ENCODE assay signal across 20 cellular contexts in the genomic region with DNA sequence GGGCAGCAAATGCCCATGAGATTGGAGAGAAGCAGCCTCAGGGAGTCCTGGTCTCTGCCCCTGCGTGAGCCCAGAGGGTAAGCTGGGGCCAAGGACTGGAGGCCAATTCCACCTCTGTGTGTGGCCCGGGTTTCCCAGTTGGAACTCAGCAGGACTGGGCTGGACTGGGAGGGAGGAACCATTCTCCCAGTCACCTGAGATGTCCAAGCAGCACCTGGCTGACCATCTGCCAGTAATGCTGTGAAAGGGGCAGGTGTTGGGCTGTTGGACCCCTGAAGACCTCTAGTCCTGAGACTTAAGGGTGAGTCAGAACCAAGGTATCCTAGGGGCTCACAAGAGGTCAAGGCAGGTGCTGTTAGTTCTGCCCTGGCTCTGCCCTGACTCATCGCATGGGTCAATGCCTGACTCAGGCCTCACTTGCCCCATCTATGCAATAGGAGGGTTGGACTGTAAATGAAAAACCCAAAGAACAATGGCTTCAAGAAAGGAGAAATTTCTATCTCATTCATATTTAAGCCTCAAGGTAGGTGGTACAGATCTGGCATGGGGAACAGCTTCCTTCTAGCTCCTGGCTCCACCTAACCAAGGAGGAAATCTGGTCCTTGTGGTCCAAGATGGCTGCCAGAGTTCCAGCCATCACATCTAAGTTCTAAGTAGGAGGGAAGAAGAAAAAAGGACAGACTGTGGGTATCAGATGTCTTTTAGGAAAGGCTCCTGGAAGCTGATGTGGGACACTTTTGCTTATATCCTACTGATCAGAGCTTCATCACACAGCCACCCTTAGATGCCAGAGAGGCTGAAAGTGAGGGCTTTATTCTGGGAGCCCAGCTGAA.
A peak's percentile ranks its signal among the peaks of the same experiment; 100 is the strongest.
DNase-seq lines count a peak whose midpoint lies in the region; ATAC-seq, FAIRE-seq and TF ChIP-seq lines count a peak whose summit lies in the region.
"Had no signal": no experiment of that assay in that cellular context is flagged by ENCODE, and none has a peak within 500 bp of the region (broad histone marks: within the 10 kb centered on the region; RNA-seq: fewer than 3 reads in every experiment).

No MANE protein-coding gene starts in this region.

- TF ChIP-seq CTCF in K562 (IDR thresholded peaks at IDR 0.05 in 2 of 3, conservative IDR thresholded peaks at IDR 0.05 in 1 of 3; ENCODE audit: insufficient read depth in 2 of 3, low read depth in 1 of 3, low read length in 3 of 3) (no peak), heart right ventricle (IDR thresholded peaks at IDR 0.05) (no peak)

- H3K14ac ChIP-seq in trophoblast cell (ENCODE audit: low read length) = no peak overlapping the region

- H3K23ac ChIP-seq in trophoblast cell (ENCODE audit: low read length) = no peak overlapping the region

- H3K9ac ChIP-seq in K562 (ENCODE audit: insufficient read depth in 1 of 2, low read depth in 2 of 2, low read length in 2 of 2) = no peak overlapping the region
- H3K9ac ChIP-seq in trophoblast cell (ENCODE audit: low read length) = no peak overlapping the region

- in situ Hi-C loops in K562 (cut with MboI) = loop anchor here (25.0 kb wide), 1 partner anchor 1252 kb away; no protein-coding TSS in a partner anchor

- ATAC-seq in T-helper 17 cell = no peak
- no peak for ATAC-seq in K562
- no peak for ATAC-seq in heart right ventricle
- ATAC-seq: GM23338, HCT116 had no signal

- CTCF ChIA-PET in K562 (lab: Yijun Ruan, JAX; ENCODE audit: low intra/inter-chr PET ratio) = no interaction called here

- no peak overlapping the region for H2AK5ac ChIP-seq in trophoblast cell (ENCODE audit: low read length)

- no peak overlapping the region for H3K4ac ChIP-seq in trophoblast cell (ENCODE audit: low read depth, low read length)

- H3K4me2 ChIP-seq in K562 (ENCODE audit: insufficient read depth, low read length) (no peak overlapping the region), trophoblast cell (ENCODE audit: low read length) (no peak overlapping the region)
- H3K4me2 ChIP-seq: GM23338 had no signal

- FAIRE-seq in K562 (lab: Jason Lieb, UNC) = no peak
- FAIRE-seq: GM12891, GM18507 had no signal

- H3K18ac ChIP-seq in trophoblast cell (ENCODE audit: low read length) = no peak overlapping the region

- DNase-seq in T-helper 17 cell = no peak
- DNase-seq in K562 (ENCODE audit: extremely low read depth in 1 of 4, low spot score in 3 of 4) = no peak
- peak; percentile 72 to 90 for DNase-seq in trophoblast cell
- no peak for DNase-seq in pons (ENCODE audit: low spot score)
- no peak for DNase-seq in heart right ventricle
- DNase-seq in mucosa of gallbladder (ENCODE audit: low spot score) = no peak
- no peak for DNase-seq in NCI-H1930 (lab: John Stamatoyannopoulos, UW)
- DNase-seq: C1 segment of cervical spinal cord; Calu3; CD4-positive, alpha-beta memory T cell; COR-L47; DMS53; DMS79 treated with DMSO at 0.1 percent for 48 hours; GF-D8; H9; HFFc6 had no signal

- H3K27me3 Mint-ChIP-seq in T-helper 17 cell = peaks cover 13% of the 10 kb centered on the region

- no peaks in the 10 kb centered on the region for H3K79me1 ChIP-seq in trophoblast cell (ENCODE audit: low read length)

- H3K36me3 ChIP-seq in K562 (ENCODE audit: control insufficient read depth, insufficient read depth, low read length) (no peaks in the 10 kb centered on the region), trophoblast cell (ENCODE audit: control insufficient read depth in 1 of 2, insufficient read depth in 2 of 2, low read length in 2 of 2) (no peaks in the 10 kb centered on the region), heart right ventricle (no peaks in the 10 kb centered on the region)

- no peak overlapping the region for H4K91ac ChIP-seq in trophoblast cell (ENCODE audit: low read depth, low read length)

- no peaks in the 10 kb centered on the region for H3K9me3 ChIP-seq in T-helper 17 cell (ENCODE audit: control insufficient read depth, low read length, poor library complexity, severe bottlenecking)
- H3K9me3 ChIP-seq in K562 (replicated peaks; ENCODE audit: control insufficient read depth, insufficient read depth, low read depth, low read length) = no peaks in the 10 kb centered on the region
- peaks cover 2% of the 10 kb centered on the region for H3K9me3 ChIP-seq in trophoblast cell (ENCODE audit: insufficient read depth, low read depth, low read length)
- no peaks in the 10 kb centered on the region for H3K9me3 ChIP-seq in heart right ventricle

- no peak for TF ChIP-seq RAD21 in K562 (CRISPR knock-in tag; conservative IDR thresholded peaks at IDR 0.05 in 1 of 2, IDR thresholded peaks at IDR 0.05 in 1 of 2)

- no peak for TF ChIP-seq EP300 in K562 (IDR thresholded peaks at IDR 0.05; ENCODE audit: low read length)

- H3K36me3 Mint-ChIP-seq in T-helper 17 cell (ENCODE audit: low read depth) = no peaks in the 10 kb centered on the region
- H3K36me3 Mint-ChIP-seq: CD4-positive, alpha-beta memory T cell had no signal

- TF ChIP-seq POLR2A in K562 (conservative IDR thresholded peaks at IDR 0.05) = no peak

- no peak overlapping the region for H4K8ac ChIP-seq in trophoblast cell (ENCODE audit: low read depth, low read length)

- H2BK12ac ChIP-seq in trophoblast cell (ENCODE audit: low read length) = no peak overlapping the region

- POLR2A ChIA-PET in K562 (lab: Yijun Ruan, JAX) = interaction anchor here (0.6 to 1.1 kb wide), 2 partner anchors 9 to 20 kb away, joined by 3 to 5 read pairs; no protein-coding TSS in a partner anchor

- H3K4me3 Mint-ChIP-seq in T-helper 17 cell = no peak overlapping the region
- H3K4me3 Mint-ChIP-seq: CD4-positive, alpha-beta memory T cell; GM23338; H9; HFFc6 had no signal

- H2BK120ac ChIP-seq in trophoblast cell (ENCODE audit: insufficient read depth, low read length, poor library complexity) = no peak overlapping the region

- H3K4me3 ChIP-seq in K562 (no peak overlapping the region), trophoblast cell (ENCODE audit: low read depth, low read length) (no peak overlapping the region), heart right ventricle (no peak overlapping the region)
- H3K4me3 ChIP-seq: GM23338 had no signal

- H3K4me1 Mint-ChIP-seq in T-helper 17 cell = peaks cover 17% of the 10 kb centered on the region

- no peak overlapping the region for H2BK5ac ChIP-seq in trophoblast cell (ENCODE audit: low read depth, low read length, poor library complexity)

- H4K12ac ChIP-seq in trophoblast cell (ENCODE audit: low read depth, low read length) = no peak overlapping the region

- peak overlapping the region; percentile 21 for H3K27ac Mint-ChIP-seq in T-helper 17 cell
- H3K27ac Mint-ChIP-seq: CD4-positive, alpha-beta memory T cell; GM23338; H9; HFFc6 had no signal

- intact Hi-C loops in K562 (cut with micrococcal nuclease) = no loop called here
- intact Hi-C loops in heart right ventricle (cut with DNase I) = no loop called here

- no TSS peak for BruUV-seq in K562 (replicated peaks; lab: Mats Ljungman, UMichigan)

- H3K27ac ChIP-seq in K562 (ENCODE audit: extremely low read depth, low read depth, low read length) (no peak overlapping the region), trophoblast cell (ENCODE audit: low read depth, low read length) (no peak overlapping the region), heart right ventricle (no peak overlapping the region)

- H4K20me1 ChIP-seq in K562 (replicated peaks; ENCODE audit: control insufficient read depth, insufficient read depth, low read length) = peaks cover 14% of the 10 kb centered on the region

- WGBS in K562 (ENCODE audit: insufficient coverage, low coverage, missing lambda C conversion rate) = 3% methylated on average over 3 of the region's 3 CpGs
- WGBS in trophoblast cell (ENCODE audit: extremely low coverage, insufficient coverage, insufficient read length) = no CpG with 5 or more reads among the region's 3 CpGs
- 78 to 95% methylated on average over 3 of the region's 3 CpGs for WGBS in heart right ventricle, 2 donors

- H3K27me3 ChIP-seq in K562 (ENCODE audit: control insufficient read depth in 2 of 2, insufficient read depth in 2 of 2, low read length in 2 of 2) = peaks cover 9 to 78% of the 10 kb centered on the region in 2 experiments; a peak in 4 of 5 replicates
- peaks cover 6% of the 10 kb centered on the region for H3K27me3 ChIP-seq in trophoblast cell (ENCODE audit: insufficient read depth, low read length)
- H3K27me3 ChIP-seq in heart right ventricle = peaks cover 0 to 64% (median 40%) of the 10 kb centered on the region in 7 donors

- H3K4me1 ChIP-seq in K562 (replicated peaks in 1 of 2; ENCODE audit: control insufficient read depth in 2 of 2, insufficient read depth in 2 of 2, low read length in 2 of 2) (peaks cover 0 to 16% of the 10 kb centered on the region in 2 experiments; a peak in 2 of 5 replicates), trophoblast cell (ENCODE audit: control insufficient read depth in 1 of 2, insufficient read depth in 2 of 2, low read length in 2 of 2) (peaks cover 0 to 2% of the 10 kb centered on the region in 2 experiments), heart right ventricle (peaks cover 0 to 10% (median 0%) of the 10 kb centered on the region in 9 donors)

- H2AFZ ChIP-seq in K562 (ENCODE audit: low read depth, low read length) (no peak overlapping the region), trophoblast cell (ENCODE audit: insufficient read depth, low read length, poor library complexity) (no peak overlapping the region)

- no peaks in the 10 kb centered on the region for H3K9me1 ChIP-seq in K562 (ENCODE audit: control insufficient read depth, insufficient read depth, low read length)

- H3K79me2 ChIP-seq in K562 (ENCODE audit: control insufficient read depth, insufficient read depth, low read length) (no peaks in the 10 kb centered on the region), trophoblast cell (ENCODE audit: control insufficient read depth, insufficient read depth, low read length, poor library complexity) (no peaks in the 10 kb centered on the region)

TF ChIP-seq in K562, 482 proteins besides CTCF, POLR2A, EP300 and RAD21 (continues in another document):
- TF ChIP-seq RBM25 (IDR thresholded peaks at IDR 0.05; ENCODE audit: low read depth, low read length, severe bottlenecking) (peak; percentile 65), ZNF398 (CRISPR knock-in tag; IDR thresholded peaks at IDR 0.05) (no peak)

Comparison
In these comparisons a context has a peak if more than half of its experiments do, and no peak if none do; other contexts are left out.
1. DNase-seq: peak in trophoblast cell (2 of 2); none in T-helper 17 cell (0 of 3), K562 (0 of 4), pons (single experiment), heart right ventricle (0 of 2), mucosa of gallbladder (single experiment) and NCI-H1930 (0 of 2).